14 cellular contexts compared by ENCODE assay signal in the genomic region with DNA sequence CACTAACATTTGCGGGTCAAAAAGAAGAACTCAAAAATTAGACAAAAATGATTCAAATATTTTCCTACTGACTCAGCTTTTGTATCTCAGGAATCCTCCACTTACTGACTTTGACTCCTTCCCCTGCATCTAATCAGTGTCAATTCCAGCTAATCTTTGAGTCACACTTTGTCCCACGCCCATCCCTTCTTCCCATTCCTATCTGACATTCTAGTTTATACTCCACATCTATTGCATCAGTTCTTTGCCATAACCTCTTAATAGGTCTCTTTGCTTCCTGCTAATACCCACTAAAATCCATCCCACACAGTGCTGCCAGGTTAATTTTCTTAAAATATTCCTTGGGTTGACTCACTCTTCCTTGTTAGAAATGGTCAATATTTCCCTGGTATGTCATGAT. TPM values are rescaled to one million over a fixed set of nuclear protein-coding genes. Genes with fewer than 3 reads are reported as not detected.
DNase-seq lines count a peak whose midpoint lies in the region; ATAC-seq, FAIRE-seq and TF ChIP-seq lines count a peak whose summit lies in the region.
"Had no signal": no experiment of that assay in that cellular context is flagged by ENCODE, and none has a peak within 500 bp of the region (broad histone marks: within the 10 kb centered on the region; RNA-seq: fewer than 3 reads in every experiment).

No MANE protein-coding gene starts in this region.

- ATAC-seq in GM19324 (IDR thresholded peaks at IDR 0.05; ENCODE audit: low FRiP score, unreplicated experiment) (no peak), HG03095 (IDR thresholded peaks at IDR 0.05; ENCODE audit: unreplicated experiment) (no peak)
- ATAC-seq: CD8-positive, alpha-beta T cell had no signal

- no peaks in the 10 kb centered on the region for H4K20me1 ChIP-seq in keratinocyte (ENCODE audit: control insufficient read depth, extremely low read depth, insufficient read depth, low read length)

- no peak overlapping the region for H3K9ac ChIP-seq in keratinocyte (ENCODE audit: control insufficient read depth, extremely low read depth, insufficient read depth, low read length)

- TF ChIP-seq CTCF in AG09319 (IDR thresholded peaks at IDR 0.05; ENCODE audit: low read depth, low read length), result no peak
- TF ChIP-seq CTCF in bronchial epithelial cell (IDR thresholded peaks at IDR 0.05; ENCODE audit: insufficient read depth, low read length, severe bottlenecking), result no peak
- TF ChIP-seq CTCF in keratinocyte (optimal IDR thresholded peaks at IDR 0.05 in 1 of 3, IDR thresholded peaks at IDR 0.05 in 1 of 3, conservative IDR thresholded peaks at IDR 0.05 in 1 of 3; ENCODE audit: extremely low read depth in 1 of 3, insufficient read depth in 2 of 3, low read length in 3 of 3), result no peak

- DNase-seq in AG09319 (ENCODE audit: extremely low read depth, low read depth) (peak; percentile 83), LHCN-M2 (ENCODE audit: low read depth) (peak; percentile 76), bronchial epithelial cell (ENCODE audit: low read depth) (peak; percentile 92), keratinocyte (ENCODE audit: low read depth, low spot score) (peak; percentile 54), D341Med (ENCODE audit: low spot score) (no peak), UCSD-AML1 (lab: John Stamatoyannopoulos, UW; ENCODE audit: unreplicated experiment) (no peak)
- DNase-seq: CD8-positive, alpha-beta T cell; colonic mucosa; naive B cell; NCI-H187 treated with DMSO at 0.1 percent for 48 hours; stimulated activated naive CD4-positive, alpha-beta T cell had no signal

- no peaks in the 10 kb centered on the region for H3K9me1 ChIP-seq in keratinocyte (ENCODE audit: control insufficient read depth, extremely low read depth, insufficient read depth, low read length)

- peaks cover 15% of the 10 kb centered on the region for H3K4me1 ChIP-seq in keratinocyte (ENCODE audit: control insufficient read depth, extremely low read depth, insufficient read depth, low read length)
- H3K4me1 ChIP-seq: colonic mucosa had no signal

- no peaks in the 10 kb centered on the region for H3K79me2 ChIP-seq in keratinocyte (ENCODE audit: control insufficient read depth, insufficient read depth, low read length)

- dilution Hi-C loops in keratinocyte (cut with MboI; ENCODE audit: extremely low pct_ligation_motif_present, low sequenced_read_pairs), result no loop called here

- no peaks in the 10 kb centered on the region for H3K27me3 ChIP-seq in bronchial epithelial cell (ENCODE audit: control insufficient read depth, insufficient read depth, low read length)
- no peaks in the 10 kb centered on the region for H3K27me3 ChIP-seq in keratinocyte (ENCODE audit: control insufficient read depth, extremely low read depth, insufficient read depth, low read length)

- H3K36me3 ChIP-seq in bronchial epithelial cell (ENCODE audit: control insufficient read depth, insufficient read depth, low read length) (no peaks in the 10 kb centered on the region), keratinocyte (ENCODE audit: control insufficient read depth in 2 of 2, extremely low read depth in 1 of 2, insufficient read depth in 2 of 2, low read length in 2 of 2) (no peaks in the 10 kb centered on the region)
- H3K36me3 ChIP-seq: colonic mucosa had no signal

- FAIRE-seq in bronchial epithelial cell (lab: Jason Lieb, UNC) (no peak), keratinocyte (lab: Jason Lieb, UNC) (peak; percentile 89)
- FAIRE-seq: GM12891 had no signal

- H3K27ac ChIP-seq in keratinocyte (ENCODE audit: control insufficient read depth, insufficient read depth, low read length), result peak overlapping the region; percentile 65
- H3K27ac ChIP-seq: colonic mucosa had no signal

- no peaks in the 10 kb centered on the region for H3K9me3 ChIP-seq in keratinocyte (ENCODE audit: control insufficient read depth, low read depth, low read length)
- H3K9me3 ChIP-seq: colonic mucosa had no signal

- no peak overlapping the region for H2AFZ ChIP-seq in keratinocyte (ENCODE audit: control insufficient read depth, low read length)

- no peak overlapping the region for H3K4me3 ChIP-seq in bronchial epithelial cell (ENCODE audit: low read depth, low read length)
- no peak overlapping the region for H3K4me3 ChIP-seq in keratinocyte (ENCODE audit: control insufficient read depth in 2 of 3, extremely low read depth in 1 of 3, insufficient read depth in 2 of 3, low read depth in 1 of 3, low read length in 3 of 3)
- H3K4me3 ChIP-seq: colonic mucosa had no signal

- peak overlapping the region; percentile 47 for H3K4me2 ChIP-seq in keratinocyte (ENCODE audit: control insufficient read depth, extremely low read depth, insufficient read depth, low read depth, low read length)

RNA-seq across cellular contexts. Expression of a gene that starts 19.1 kb away (rescaled TPM):
- 12.4 and 15.5 TPM in 2 replicates for total RNA-seq in LHCN-M2 (2014; rRNA removed)
- 4.8 TPM for polyA plus RNA-seq in LHCN-M2 (2012)
- total RNA-seq in bronchial epithelial cell, result 5.8 and 8.2 TPM in 2 replicates
- 4.9 to 11.5 TPM (median 9.1 TPM) in 3 replicates for polyA plus RNA-seq in keratinocyte
- polyA plus RNA-seq in keratinocyte (2011; ENCODE audit: low read depth), result 1.9 TPM
- 2.7 and 7.6 TPM in 2 replicates for polyA plus RNA-seq in keratinocyte (2011; cell fraction: cytosol; rRNA removed)
- 10.8 and 15.6 TPM in 2 replicates for polyA plus RNA-seq in keratinocyte (2011; cell fraction: nucleus; rRNA removed)
- 4.2 and 5.0 TPM in 2 replicates for polyA plus RNA-seq in keratinocyte (2012; ENCODE audit: low replicate concordance)
- polyA minus RNA-seq in keratinocyte, result 0.66 to 7.3 TPM (median 3.7 TPM) in 3 replicates
- 5.0 TPM for polyA minus RNA-seq in keratinocyte (2011; cell fraction: cytosol; rRNA and poly(A)+ RNA removed)
- 7.5 and 14.4 TPM in 2 replicates for polyA minus RNA-seq in keratinocyte (2011; cell fraction: nucleus; rRNA and poly(A)+ RNA removed)

Comparison
In these comparisons a context has a peak if more than half of its experiments do, and no peak if none do; other contexts are left out.
1. DNase-seq: peak in AG09319 (single experiment), LHCN-M2 (single experiment), bronchial epithelial cell (single experiment) and keratinocyte (single experiment); none in D341Med (single experiment) and UCSD-AML1 (single experiment).